ENCODE assay signal across 2 cellular contexts in the genomic region with DNA sequence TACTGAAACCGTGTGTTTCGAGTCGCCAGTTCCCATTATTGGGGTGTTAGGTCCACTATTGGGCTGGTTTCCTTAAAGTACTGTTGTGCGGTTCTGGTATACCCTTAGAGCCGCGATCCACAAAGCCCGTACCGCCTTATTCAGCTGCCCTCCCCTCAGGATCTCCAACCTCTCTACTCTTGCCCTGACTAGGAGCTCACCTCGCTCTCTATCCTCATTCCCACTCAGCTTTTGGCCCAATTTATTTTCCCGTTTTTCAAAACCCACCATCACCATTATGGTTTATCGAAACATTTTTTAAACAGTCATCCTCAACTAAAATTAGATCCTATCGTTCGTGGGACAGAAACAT.
TF ChIP-seq lines count a peak whose summit lies in the region.

No MANE protein-coding gene starts in this region.

TF ChIP-seq in HEK293, 187 proteins besides CTCF, POLR2A, EP300 and RAD21 (continued from another document):
- TF ChIP-seq, protein P1, sequence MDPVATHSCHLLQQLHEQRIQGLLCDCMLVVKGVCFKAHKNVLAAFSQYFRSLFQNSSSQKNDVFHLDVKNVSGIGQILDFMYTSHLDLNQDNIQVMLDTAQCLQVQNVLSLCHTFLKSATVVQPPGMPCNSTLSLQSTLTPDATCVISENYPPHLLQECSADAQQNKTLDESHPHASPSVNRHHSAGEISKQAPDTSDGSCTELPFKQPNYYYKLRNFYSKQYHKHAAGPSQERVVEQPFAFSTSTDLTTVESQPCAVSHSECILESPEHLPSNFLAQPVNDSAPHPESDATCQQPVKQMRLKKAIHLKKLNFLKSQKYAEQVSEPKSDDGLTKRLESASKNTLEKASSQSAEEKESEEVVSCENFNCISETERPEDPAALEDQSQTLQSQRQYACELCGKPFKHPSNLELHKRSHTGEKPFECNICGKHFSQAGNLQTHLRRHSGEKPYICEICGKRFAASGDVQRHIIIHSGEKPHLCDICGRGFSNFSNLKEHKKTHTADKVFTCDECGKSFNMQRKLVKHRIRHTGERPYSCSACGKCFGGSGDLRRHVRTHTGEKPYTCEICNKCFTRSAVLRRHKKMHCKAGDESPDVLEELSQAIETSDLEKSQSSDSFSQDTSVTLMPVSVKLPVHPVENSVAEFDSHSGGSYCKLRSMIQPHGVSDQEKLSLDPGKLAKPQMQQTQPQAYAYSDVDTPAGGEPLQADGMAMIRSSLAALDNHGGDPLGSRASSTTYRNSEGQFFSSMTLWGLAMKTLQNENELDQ (tag by site-specific recombination; IDR thresholded peaks at IDR 0.05; ENCODE audit: low read depth): no peak
- TF ChIP-seq ZNF701 (tag by site-specific recombination; IDR thresholded peaks at IDR 0.05) (no peak), ZBTB17 (tag by site-specific recombination; IDR thresholded peaks at IDR 0.05) (no peak), ZNF416 (tag by site-specific recombination; IDR thresholded peaks at IDR 0.05) (no peak), ZNF341 (tag by site-specific recombination; IDR thresholded peaks at IDR 0.05; ENCODE audit: low read depth) (no peak), ZNF239 (tag by site-specific recombination; IDR thresholded peaks at IDR 0.05) (no peak), ZNF530 (tag by site-specific recombination; IDR thresholded peaks at IDR 0.05; ENCODE audit: low read depth) (no peak), ZNF23 (tag by site-specific recombination; IDR thresholded peaks at IDR 0.05; ENCODE audit: borderline replicate concordance) (no peak)
- TF ChIP-seq, protein P2, sequence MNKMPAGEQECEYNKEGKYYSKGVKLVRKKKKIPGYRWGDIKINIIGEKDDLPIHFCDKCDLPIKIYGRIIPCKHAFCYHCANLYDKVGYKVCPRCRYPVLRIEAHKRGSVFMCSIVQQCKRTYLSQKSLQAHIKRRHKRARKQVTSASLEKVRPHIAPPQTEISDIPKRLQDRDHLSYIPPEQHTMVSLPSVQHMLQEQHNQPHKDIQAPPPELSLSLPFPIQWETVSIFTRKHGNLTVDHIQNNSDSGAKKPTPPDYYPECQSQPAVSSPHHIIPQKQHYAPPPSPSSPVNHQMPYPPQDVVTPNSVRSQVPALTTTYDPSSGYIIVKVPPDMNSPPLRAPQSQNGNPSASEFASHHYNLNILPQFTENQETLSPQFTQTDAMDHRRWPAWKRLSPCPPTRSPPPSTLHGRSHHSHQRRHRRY (tag by site-specific recombination; IDR thresholded peaks at IDR 0.05): no peak
- TF ChIP-seq, protein P3, sequence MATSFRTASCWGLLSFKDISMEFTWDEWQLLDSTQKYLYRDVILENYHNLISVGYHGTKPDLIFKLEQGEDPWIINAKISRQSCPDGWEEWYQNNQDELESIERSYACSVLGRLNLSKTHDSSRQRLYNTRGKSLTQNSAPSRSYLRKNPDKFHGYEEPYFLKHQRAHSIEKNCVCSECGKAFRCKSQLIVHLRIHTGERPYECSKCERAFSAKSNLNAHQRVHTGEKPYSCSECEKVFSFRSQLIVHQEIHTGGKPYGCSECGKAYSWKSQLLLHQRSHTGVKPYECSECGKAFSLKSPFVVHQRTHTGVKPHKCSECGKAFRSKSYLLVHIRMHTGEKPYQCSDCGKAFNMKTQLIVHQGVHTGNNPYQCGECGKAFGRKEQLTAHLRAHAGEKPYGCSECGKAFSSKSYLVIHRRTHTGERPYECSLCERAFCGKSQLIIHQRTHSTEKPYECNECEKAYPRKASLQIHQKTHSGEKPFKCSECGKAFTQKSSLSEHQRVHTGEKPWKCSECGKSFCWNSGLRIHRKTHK (tag by site-specific recombination; IDR thresholded peaks at IDR 0.05): no peak

TF ChIP-seq in WTC11, 78 proteins besides CTCF, POLR2A, EP300 and RAD21 (continued from another document):
- TF ChIP-seq, protein P4, sequence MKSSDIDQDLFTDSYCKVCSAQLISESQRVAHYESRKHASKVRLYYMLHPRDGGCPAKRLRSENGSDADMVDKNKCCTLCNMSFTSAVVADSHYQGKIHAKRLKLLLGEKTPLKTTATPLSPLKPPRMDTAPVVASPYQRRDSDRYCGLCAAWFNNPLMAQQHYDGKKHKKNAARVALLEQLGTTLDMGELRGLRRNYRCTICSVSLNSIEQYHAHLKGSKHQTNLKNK (CRISPR knock-in tag; IDR thresholded peaks at IDR 0.05): no peak
- no peak for TF ChIP-seq NR1H2 (CRISPR knock-in tag; IDR thresholded peaks at IDR 0.05)
